ENCODE assay signal across 8 cellular contexts in genomic region chr1:228378453-228379164, GRCh38. TPM values are rescaled to one million over a fixed set of nuclear protein-coding genes. Genes with fewer than 3 reads are reported as not detected.
DNase-seq lines count a peak whose midpoint lies in the region; ATAC-seq, FAIRE-seq and TF ChIP-seq lines count a peak whose summit lies in the region.

No MANE protein-coding gene starts in this region.

- TF ChIP-seq CTCF in activated B cell treated with CpG ODN at 0.5 μM for 24 hours (IDR thresholded peaks at IDR 0.05) (no peak), kidney (IDR thresholded peaks at IDR 0.05; ENCODE audit: borderline replicate concordance, extremely low read depth, insufficient read depth) (peak; percentile 17)

- intact Hi-C loops in activated B cell treated with CpG ODN at 0.5 μM for 24 hours (cut with micrococcal nuclease) (no loop called here), kidney (cut with DNase I) (no loop called here)

- no peak overlapping the region for H3K27ac Mint-ChIP-seq in activated B cell treated with CpG ODN at 0.5 μM for 24 hours

- peak overlapping the region in 1 of 2 donors; percentile 71 for H3K27ac ChIP-seq in kidney (ENCODE audit: low read depth in 2 of 2, low read length in 2 of 2)

- no peaks in the 10 kb centered on the region for H3K36me3 ChIP-seq in kidney (ENCODE audit: control insufficient read depth in 1 of 2, insufficient read depth in 2 of 2, low read length in 2 of 2)

- POLR2A ChIA-PET in activated B cell treated with CpG ODN at 0.5 μM for 24 hours (lab: Charles Lee) = no interaction called here

- peak overlapping the region; percentile 73 for H3K4me3 Mint-ChIP-seq in activated B cell treated with CpG ODN at 0.5 μM for 24 hours

- no peak for FAIRE-seq in kidney (lab: Jason Lieb, UNC)

- ATAC-seq in activated B cell treated with CpG ODN at 0.5 μM for 24 hours (ENCODE audit: low read depth) (no peak), GM18867 (IDR thresholded peaks at IDR 0.05; ENCODE audit: unreplicated experiment) (no peak), GM19463 (IDR thresholded peaks at IDR 0.05; ENCODE audit: unreplicated experiment) (no peak)

- H3K9me3 Mint-ChIP-seq in activated B cell treated with CpG ODN at 0.5 μM for 24 hours = no peaks in the 10 kb centered on the region

- H3K4me1 ChIP-seq in kidney (ENCODE audit: control insufficient read depth in 1 of 2, insufficient read depth in 1 of 2, low read depth in 1 of 2, low read length in 2 of 2) = peaks cover 0 to 7% of the 10 kb centered on the region in 2 donors

- peaks cover 22% of the 10 kb centered on the region for H3K27me3 Mint-ChIP-seq in activated B cell treated with CpG ODN at 0.5 μM for 24 hours

- no peaks in the 10 kb centered on the region for H3K9me3 ChIP-seq in kidney (ENCODE audit: control insufficient read depth in 1 of 2, low read length in 2 of 2)

- peak; percentile 63 for DNase-seq in DMS79 (lab: John Stamatoyannopoulos, UW)
- peak; percentile 89 for DNase-seq in NCI-H146 (lab: John Stamatoyannopoulos, UW)
- DNase-seq in activated B cell treated with CpG ODN at 0.5 μM for 24 hours = no peak
- DNase-seq in cerebellum (ENCODE audit: low spot score) = peak; percentile 66
- peak; percentile 95 for DNase-seq in kidney
- peak; percentile 39 to 49 (median 42) for DNase-seq in stimulated activated CD4-positive, alpha-beta T cell treated with anti-CD3 and anti-CD28 coated beads, Interleukin-12 subunit alpha, Interleukin-12 subunit beta, amount 100 ng/mL, for 48 hours (ENCODE audit: low read depth in 2 of 3, low spot score in 1 of 3)

- peaks cover 7% of the 10 kb centered on the region for H3K4me1 Mint-ChIP-seq in activated B cell treated with CpG ODN at 0.5 μM for 24 hours

- peak overlapping the region; percentile 55 to 77 for H3K9ac ChIP-seq in kidney (ENCODE audit: low read length in 2 of 2)

- no peaks in the 10 kb centered on the region for H3K36me3 Mint-ChIP-seq in activated B cell treated with CpG ODN at 0.5 μM for 24 hours (ENCODE audit: low read depth)

- peak overlapping the region; percentile 64 to 74 for H3K4me3 ChIP-seq in kidney (ENCODE audit: low read length in 2 of 2)

- CTCF ChIA-PET in activated B cell treated with CpG ODN at 0.5 μM for 24 hours (lab: Charles Lee) = no interaction called here

RNA-seq across cellular contexts. Expression of gene TRIM11, which starts 28.0 kb away (rescaled TPM):
- total RNA-seq in activated B cell treated with CpG ODN at 0.5 μM for 24 hours = 39.5 and 41.5 TPM in 2 replicates
- 16.1 TPM for total RNA-seq in cerebellum
- total RNA-seq in kidney = 24.2 TPM
- 10.9 TPM for polyA plus RNA-seq in kidney (ENCODE audit: insufficient read depth, low read depth, low replicate concordance)

RNA-seq across cellular contexts. Expression of gene TRIM17, which starts 38.1 kb away (rescaled TPM):
- total RNA-seq in activated B cell treated with CpG ODN at 0.5 μM for 24 hours = not detected in 2 replicates
- total RNA-seq in cerebellum = 4.0 TPM
- total RNA-seq in kidney = 6.5 TPM
- 1.3 TPM for polyA plus RNA-seq in kidney (ENCODE audit: insufficient read depth, low read depth, low replicate concordance)
